In genomic region chr2:64982932-64983331, GRCh38 we compare ENCODE assay signal across 1 cellular context.
TF ChIP-seq lines count a peak whose summit lies in the region.

No MANE protein-coding gene starts in this region.

TF ChIP-seq in A549, 52 proteins besides CTCF, POLR2A, EP300 and RAD21 (continued from another document):
- TF ChIP-seq, protein P1, sequence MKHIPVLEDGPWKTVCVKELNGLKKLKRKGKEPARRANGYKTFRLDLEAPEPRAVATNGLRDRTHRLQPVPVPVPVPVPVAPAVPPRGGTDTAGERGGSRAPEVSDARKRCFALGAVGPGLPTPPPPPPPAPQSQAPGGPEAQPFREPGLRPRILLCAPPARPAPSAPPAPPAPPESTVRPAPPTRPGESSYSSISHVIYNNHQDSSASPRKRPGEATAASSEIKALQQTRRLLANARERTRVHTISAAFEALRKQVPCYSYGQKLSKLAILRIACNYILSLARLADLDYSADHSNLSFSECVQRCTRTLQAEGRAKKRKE (CRISPR knock-in tag; IDR thresholded peaks at IDR 0.05; ENCODE audit: low read depth), result no peak
- TF ChIP-seq NPAS2 (CRISPR knock-in tag; IDR thresholded peaks at IDR 0.05; ENCODE audit: borderline replicate concordance), result no peak
- no peak for TF ChIP-seq BHLHE40 (IDR thresholded peaks at IDR 0.05; ENCODE audit: low read depth, low read length)
- TF ChIP-seq HOXB5 (CRISPR knock-in tag; IDR thresholded peaks at IDR 0.05), result no peak
TF ChIP-seq in A549: peak in this region for 0.
